9 cellular contexts compared by ENCODE assay signal in the genomic region with DNA sequence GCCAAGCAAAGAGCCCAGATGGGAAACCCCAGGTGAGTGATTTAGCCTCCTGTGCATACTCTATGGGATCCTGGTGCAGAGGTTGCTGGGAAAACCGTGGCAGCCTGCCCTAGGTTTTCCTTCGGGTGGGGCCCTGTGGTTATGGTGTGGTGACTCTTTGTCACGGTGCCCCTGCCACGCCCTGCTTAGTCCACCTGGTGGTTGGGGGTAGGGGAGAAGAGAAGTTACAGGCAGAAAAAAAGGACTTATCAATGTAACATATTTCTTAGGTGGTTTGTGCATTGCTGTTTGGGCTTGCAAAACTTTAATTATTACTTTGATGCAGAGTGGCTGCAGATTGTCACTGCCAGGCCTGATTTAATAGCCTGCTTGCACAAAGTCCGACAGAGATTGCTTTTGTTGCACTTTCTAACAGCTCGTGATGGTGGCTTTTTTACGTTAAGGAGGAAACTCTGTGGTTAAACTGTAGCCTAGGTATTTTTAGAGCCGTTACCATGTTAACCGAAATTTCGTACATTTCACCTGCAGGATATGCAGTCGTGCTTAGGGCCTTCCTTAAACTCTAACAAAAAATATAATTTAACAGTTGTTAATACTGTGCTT.
A peak's percentile ranks its signal among the peaks of the same experiment; 100 is the strongest.
DNase-seq lines count a peak whose midpoint lies in the region; ATAC-seq, FAIRE-seq and TF ChIP-seq lines count a peak whose summit lies in the region.
"Had no signal": no experiment of that assay in that cellular context is flagged by ENCODE, and none has a peak within 500 bp of the region (broad histone marks: within the 10 kb centered on the region; RNA-seq: fewer than 3 reads in every experiment).

No MANE protein-coding gene starts in this region.

- peak overlapping the region; percentile 46 for H3K56ac ChIP-seq in mesendoderm (ENCODE audit: low read length)

- H3K9me3 ChIP-seq in BE2C: no peaks in the 10 kb centered on the region
- H3K9me3 ChIP-seq in adrenal gland (replicated peaks in 1 of 3): no peaks in the 10 kb centered on the region
- H3K9me3 ChIP-seq in thyroid gland: no peaks in the 10 kb centered on the region

- H4K5ac ChIP-seq in mesendoderm (ENCODE audit: low read length): no peak overlapping the region

- H4K8ac ChIP-seq in mesendoderm (ENCODE audit: low read depth, low read length): peak overlapping the region; percentile 65

- intact Hi-C loops in adrenal gland (cut with DNase I) (loop anchor here (5.0 to 10.0 kb wide), 2 partner anchors 521 to 523 kb away; a partner anchor contains a TSS), thyroid gland (cut with DNase I) (loop anchor here (5.0 kb wide), 1 partner anchor 523 kb away; a partner anchor contains a TSS)

- H3K4me1 ChIP-seq in BE2C (peaks cover 49% of the 10 kb centered on the region), adrenal gland (replicated peaks in 1 of 2) (peaks cover 22 to 48% of the 10 kb centered on the region in 2 donors), mesendoderm (ENCODE audit: control insufficient read depth, low read depth, low read length) (peaks cover 2% of the 10 kb centered on the region), thyroid gland (peaks cover 18 to 25% of the 10 kb centered on the region in 2 donors)

- 28 to 44% (median 39%) methylated on average over 7 to 11 of the region's 11 CpGs for WGBS in adrenal gland, 4 donors
- no CpG with 5 or more reads among the region's 11 CpGs for WGBS in mesendoderm (ENCODE audit: extremely low coverage, insufficient coverage, low lambda C conversion rate)
- WGBS in thyroid gland, 2 donors: 47 to 52% methylated on average over 11 of the region's 11 CpGs

- H3K4ac ChIP-seq in mesendoderm (ENCODE audit: low read depth, low read length): no peak overlapping the region

- peak overlapping the region; percentile 35 for H2BK120ac ChIP-seq in mesendoderm (ENCODE audit: low read depth, low read length)

- H2BK15ac ChIP-seq in mesendoderm (replicated peaks; ENCODE audit: low read depth): no peak overlapping the region

- H3K27ac ChIP-seq in adrenal gland (peak overlapping the region in 3 of 5 donors; percentile 73 to 85 (median 82)), mesendoderm (ENCODE audit: low read depth, low read length) (no peak overlapping the region), thyroid gland (peak overlapping the region in 2 of 3 donors; percentile 40 to 61)

- H3K4me3 ChIP-seq in BE2C (ENCODE audit: low read depth, low read length) (peak overlapping the region; percentile 9), adrenal gland (peak overlapping the region in 1 of 4 donors; percentile 37), mesendoderm (ENCODE audit: low read length) (no peak overlapping the region), thyroid gland (replicated peaks in 1 of 3) (no peak overlapping the region)

- no peaks in the 10 kb centered on the region for H3K27me3 ChIP-seq in BE2C
- no peaks in the 10 kb centered on the region for H3K27me3 ChIP-seq in adrenal gland
- no peaks in the 10 kb centered on the region for H3K27me3 ChIP-seq in mesendoderm (ENCODE audit: insufficient read depth, low read length, poor library complexity)
- no peaks in the 10 kb centered on the region for H3K27me3 ChIP-seq in thyroid gland

- H3K9ac ChIP-seq in mesendoderm (ENCODE audit: low read length): no peak overlapping the region

- no peak overlapping the region for H2AK5ac ChIP-seq in mesendoderm (ENCODE audit: low read length)

- FAIRE-seq in HTR-8/SVneo (lab: Jason Lieb, UNC): no peak
- FAIRE-seq: endothelial cell of umbilical vein had no signal

- no peak overlapping the region for H3K18ac ChIP-seq in mesendoderm (ENCODE audit: low read length)

- no peak for TF ChIP-seq POLR2A in adrenal gland (IDR thresholded peaks at IDR 0.05)
- no peak for TF ChIP-seq POLR2A in thyroid gland (IDR thresholded peaks at IDR 0.05)

- no peaks in the 10 kb centered on the region for H3K79me2 ChIP-seq in mesendoderm (ENCODE audit: control insufficient read depth, insufficient read depth, low read length)

- DNase-seq in BE2C (peak; percentile 10), RPMI8226 (peak; percentile 92), adrenal gland (peak in 4 of 7 donors; percentile 20 to 57 (median 28)), mesendoderm (no peak), thyroid gland (peak; percentile 61 to 78), HTR-8/SVneo (ENCODE audit: insufficient read length, low spot score) (no peak)

- peak; percentile 75 for ATAC-seq in GM18909 (IDR thresholded peaks at IDR 0.05; ENCODE audit: poor library complexity, unreplicated experiment)
- ATAC-seq in HG03095 (IDR thresholded peaks at IDR 0.05; ENCODE audit: unreplicated experiment): peak; percentile 56

- no peaks in the 10 kb centered on the region for H3K79me1 ChIP-seq in mesendoderm (ENCODE audit: low read length)

- H3K4me2 ChIP-seq in mesendoderm (ENCODE audit: low read length): no peak overlapping the region

- H2BK5ac ChIP-seq in mesendoderm (ENCODE audit: low read length): no peak overlapping the region

- H3K23ac ChIP-seq in mesendoderm (ENCODE audit: low read length): no peak overlapping the region

- TF ChIP-seq CTCF in BE2C (IDR thresholded peaks at IDR 0.05; ENCODE audit: low read depth, low read length) (no peak), adrenal gland (IDR thresholded peaks at IDR 0.05) (no peak), thyroid gland (IDR thresholded peaks at IDR 0.05) (no peak)

- H3K36me3 ChIP-seq in BE2C: no peaks in the 10 kb centered on the region
- H3K36me3 ChIP-seq in adrenal gland (replicated peaks in 1 of 2): no peaks in the 10 kb centered on the region
- no peaks in the 10 kb centered on the region for H3K36me3 ChIP-seq in mesendoderm (ENCODE audit: control insufficient read depth, insufficient read depth, low read length)
- H3K36me3 ChIP-seq in thyroid gland: no peaks in the 10 kb centered on the region

Comparison
In these comparisons a context has a peak if more than half of its experiments do, and no peak if none do; other contexts are left out.
1. DNase-seq: peak in BE2C (single experiment), RPMI8226 (single experiment), adrenal gland (4 of 7) and thyroid gland (2 of 2); none in mesendoderm (single experiment) and HTR-8/SVneo (single experiment).